Comparison of ENCODE assay signal across 13 cellular contexts in the genomic region with DNA sequence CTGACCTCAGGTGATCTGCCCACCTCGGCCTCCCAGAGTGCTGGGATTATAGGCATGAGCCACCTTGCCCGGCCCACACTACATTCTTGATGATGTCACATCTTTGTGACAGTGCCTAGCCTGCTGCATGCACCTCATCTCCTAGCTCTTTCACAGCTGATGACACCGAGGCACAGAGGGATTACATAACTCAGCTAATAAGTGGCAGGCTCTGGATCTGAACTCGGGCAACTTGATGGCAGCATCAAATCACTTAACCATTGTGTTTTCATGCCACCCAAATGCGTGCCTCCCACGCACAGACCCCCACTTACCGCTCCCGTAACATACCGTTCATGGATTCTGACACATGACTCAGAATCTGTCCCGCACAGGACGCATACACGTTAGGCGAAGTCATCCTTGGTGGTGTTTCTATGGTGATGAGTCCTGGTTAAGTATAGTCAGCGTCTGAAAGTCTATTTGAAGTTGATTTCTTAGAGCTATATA. TPM values are rescaled to one million over a fixed set of nuclear protein-coding genes. Genes with fewer than 3 reads are reported as not detected.
A peak's percentile ranks its signal among the peaks of the same experiment; 100 is the strongest.
DNase-seq lines count a peak whose midpoint lies in the region; ATAC-seq and TF ChIP-seq lines count a peak whose summit lies in the region.
"Had no signal": no experiment of that assay in that cellular context is flagged by ENCODE, and none has a peak within 500 bp of the region (broad histone marks: within the 10 kb centered on the region; RNA-seq: fewer than 3 reads in every experiment).

No MANE protein-coding gene starts in this region.

- H2AFZ ChIP-seq in ACC112 (ENCODE audit: low read length, unreplicated experiment): no peak overlapping the region
- H2AFZ ChIP-seq in mammary epithelial cell (ENCODE audit: low read depth, low read length): no peak overlapping the region

- no TSS peak for BruUV-seq in mammary epithelial cell (replicated peaks; lab: Mats Ljungman, UMichigan)

- H3K79me2 ChIP-seq in ACC112 (ENCODE audit: control insufficient read depth, insufficient read depth, low read length, unreplicated experiment) (peaks cover 21% of the 10 kb centered on the region), mammary epithelial cell (ENCODE audit: insufficient read depth, low read length) (peaks cover 36% of the 10 kb centered on the region)

- WGBS in mammary epithelial cell (ENCODE audit: low coverage, missing lambda C conversion rate): 73% methylated on average over 13 of the region's 14 CpGs

- in situ Hi-C loops in mammary epithelial cell (cut with MboI; ENCODE audit: low sequenced_read_pairs in 2 of 2): no loop called here

- H3K27me3 ChIP-seq in ACC112 (ENCODE audit: insufficient read depth, low read length): no peaks in the 10 kb centered on the region
- H3K27me3 ChIP-seq in mammary epithelial cell (ENCODE audit: insufficient read depth, low read length): no peaks in the 10 kb centered on the region
- no peaks in the 10 kb centered on the region for H3K27me3 ChIP-seq in left lung

- H3K4me1 ChIP-seq in ACC112 (ENCODE audit: control insufficient read depth, insufficient read depth, low read length, unreplicated experiment) (peaks cover 37% of the 10 kb centered on the region), mammary epithelial cell (ENCODE audit: insufficient read depth, low read length) (peaks cover 4% of the 10 kb centered on the region), left lung (peaks cover 0 to 3% of the 10 kb centered on the region in 2 donors)

- CTCF ChIA-PET in mammary epithelial cell (lab: Charles Lee; ENCODE audit: low non-redundant PET): no interaction called here

- H3K36me3 ChIP-seq in ACC112 (ENCODE audit: insufficient read depth, low read length): no peaks in the 10 kb centered on the region
- no peaks in the 10 kb centered on the region for H3K36me3 ChIP-seq in mammary epithelial cell (ENCODE audit: insufficient read depth, low read length)
- H3K36me3 ChIP-seq in left lung: no peaks in the 10 kb centered on the region

- no peak overlapping the region for H3K9ac ChIP-seq in mammary epithelial cell (ENCODE audit: insufficient read depth, low read length)

- H3K4me2 ChIP-seq in mammary epithelial cell (ENCODE audit: insufficient read depth, low read depth, low read length): no peak overlapping the region

- H3K9me3 ChIP-seq in mammary epithelial cell (replicated peaks; ENCODE audit: insufficient read depth, low read length) (no peaks in the 10 kb centered on the region), left lung (no peaks in the 10 kb centered on the region)

- H3K4me3 ChIP-seq in ACC112 (ENCODE audit: low read depth, low read length): no peak overlapping the region
- no peak overlapping the region for H3K4me3 ChIP-seq in HFF-Myc (replicated peaks; ENCODE audit: low read depth, low read length)
- no peak overlapping the region for H3K4me3 ChIP-seq in mammary epithelial cell (replicated peaks in 1 of 3; ENCODE audit: insufficient read depth in 1 of 3, low read depth in 2 of 3, low read length in 3 of 3)
- H3K4me3 ChIP-seq in left lung: no peak overlapping the region
- H3K4me3 ChIP-seq: skin epidermis had no signal

- no peak for TF ChIP-seq CTCF in HFF-Myc (IDR thresholded peaks at IDR 0.05; ENCODE audit: low read depth, low read length, missing control alignments)
- TF ChIP-seq CTCF in mammary epithelial cell (conservative IDR thresholded peaks at IDR 0.05 in 1 of 2, IDR thresholded peaks at IDR 0.05 in 1 of 2; ENCODE audit: extremely low read depth in 1 of 2, insufficient read depth in 1 of 2, low read depth in 1 of 2, low read length in 2 of 2): no peak
- no peak for TF ChIP-seq CTCF in left lung (IDR thresholded peaks at IDR 0.05)

- no peaks in the 10 kb centered on the region for H4K20me1 ChIP-seq in mammary epithelial cell (ENCODE audit: insufficient read depth, low read length)

- peak overlapping the region; percentile 82 for H3K27ac ChIP-seq in ACC112 (ENCODE audit: low read depth, low read length)
- H3K27ac ChIP-seq in mammary epithelial cell (ENCODE audit: insufficient read depth, low read depth, low read length): no peak overlapping the region
- H3K27ac ChIP-seq in left lung: no peak overlapping the region
- H3K27ac ChIP-seq: skin epidermis had no signal

- peak; percentile 18 for ATAC-seq in left lung
- ATAC-seq in sciatic nerve: no peak

- intact Hi-C loops in mammary epithelial cell (cut with micrococcal nuclease): loop anchor here (5.0 kb wide), 1 partner anchor 32 kb away; no protein-coding TSS in a partner anchor
- intact Hi-C loops in left lung (cut with DNase I): no loop called here
- intact Hi-C loops in sciatic nerve (cut with DNase I): no loop called here

- DNase-seq in HFF-Myc (ENCODE audit: extremely low read depth, low read depth) (peak; percentile 56), mammary epithelial cell (peak; percentile 67), left lung (no peak), DMS79 treated with DMSO at 0.1 percent for 48 hours (lab: John Stamatoyannopoulos, UW) (no peak), sciatic nerve (ENCODE audit: low spot score) (no peak), NCI-H1092 (lab: John Stamatoyannopoulos, UW) (no peak)
- no peak for DNase-seq in activated CD8-positive, alpha-beta memory T cell treated with anti-CD3 and anti-CD28 coated beads for 24 hours
- DNase-seq: CD4-positive, CD25-positive, alpha-beta regulatory T cell; effector CD4-positive, alpha-beta T cell; left cardiac atrium; NCI-H1105 treated with DMSO at 0.1 percent for 48 hours had no signal

- dilution Hi-C loops in mammary epithelial cell (cut with HindIII; ENCODE audit: low sequenced_read_pairs): loop anchor here (5.0 kb wide), 2 partner anchors 37 to 198 kb away; no protein-coding TSS in a partner anchor

RNA-seq across cellular contexts. Expression of gene TMEM120B, which starts 7.4 kb away (rescaled TPM):
- 10 to 100 TPM; 15.8 to 19.5 TPM for total RNA-seq in mammary epithelial cell
- 10.6 TPM for polyA plus RNA-seq in mammary epithelial cell
- polyA minus RNA-seq in mammary epithelial cell: 33.7 TPM
- 10 to 100 TPM; 13.9 to 17.7 TPM for total RNA-seq in left lung
- 20.6 TPM for total RNA-seq in sciatic nerve

RNA-seq across cellular contexts. Expression of gene MORN3, which starts 50.5 kb away (rescaled TPM):
- not detected for total RNA-seq in mammary epithelial cell
- polyA plus RNA-seq in mammary epithelial cell: 0.01 TPM
- polyA minus RNA-seq in mammary epithelial cell: not detected
- total RNA-seq in left lung: 1 to 10 TPM in 1 of 2 donors, under 1 TPM in 1; 0.17 to 1.0 TPM
- 0.49 TPM for total RNA-seq in sciatic nerve

Comparison
In these comparisons a context has a peak if more than half of its experiments do, and no peak if none do; other contexts are left out.
1. DNase-seq: peak in HFF-Myc (single experiment) and mammary epithelial cell (single experiment); none in left lung (0 of 2), DMS79 treated with DMSO at 0.1 percent for 48 hours (single experiment), activated CD8-positive, alpha-beta memory T cell treated with anti-CD3 and anti-CD28 coated beads for 24 hours (single experiment), sciatic nerve (single experiment) and NCI-H1092 (single experiment).